In genomic region chr6:11452114-11452513, GRCh38 we compare ENCODE assay signal across 8 cellular contexts.
DNase-seq lines count a peak whose midpoint lies in the region; ATAC-seq, FAIRE-seq and TF ChIP-seq lines count a peak whose summit lies in the region.
"Not testable (repeated sequence)": the region's sequence is repeated elsewhere in the genome, so short reads cannot be mapped to it uniquely, and the experiment has no call there.

No MANE protein-coding gene starts in this region.

- CTCF ChIA-PET in WTC11 (lab: Charles Lee); K562 (lab: Yijun Ruan, JAX; ENCODE audit: low intra/inter-chr PET ratio): not testable (repeated sequence)

- POLR2A ChIA-PET in WTC11 (lab: Charles Lee); K562 (lab: Yijun Ruan, JAX): not testable (repeated sequence)

- H3K18ac ChIP-seq in H9 (ENCODE audit: insufficient read length, low read depth, low read length): not testable (repeated sequence)

- H3K79me2 ChIP-seq in H9 (ENCODE audit: insufficient read depth, low read length); K562 (ENCODE audit: control insufficient read depth, insufficient read depth, low read length); neural progenitor cell (ENCODE audit: low read depth): not testable (repeated sequence)

- H4K91ac ChIP-seq in H9 (ENCODE audit: insufficient read length, low read depth, low read length): not testable (repeated sequence)

- H3K56ac ChIP-seq in H9 (ENCODE audit: insufficient read length, low read depth, low read length): not testable (repeated sequence)

- H3K9me3 Mint-ChIP-seq in H9: not testable (repeated sequence)
- peaks cover 10% of the 10 kb centered on the region for H3K9me3 Mint-ChIP-seq in WTC11
- H3K9me3 Mint-ChIP-seq in neural progenitor cell: peaks cover 20% of the 10 kb centered on the region

- H3K23ac ChIP-seq in H9 (ENCODE audit: insufficient read length, low read depth, low read length): not testable (repeated sequence)

- not testable (repeated sequence) for H2BK20ac ChIP-seq in H9 (ENCODE audit: low read depth, low read length, poor library complexity, severe bottlenecking)

- H3T11ph ChIP-seq in H9 (ENCODE audit: low read length): not testable (repeated sequence)

- in situ Hi-C loops in K562 (cut with MboI): not testable (repeated sequence)

- not testable (repeated sequence) for H3K27ac ChIP-seq in H9 (ENCODE audit: insufficient read length, low read depth, low read length); K562 (ENCODE audit: extremely low read depth, low read depth, low read length); esophagus muscularis mucosa (replicated peaks in 1 of 4); neural progenitor cell

- not testable (repeated sequence) for TF ChIP-seq POLR2A in GM12892 (IDR thresholded peaks at IDR 0.05; ENCODE audit: low read depth, low read length); K562 (conservative IDR thresholded peaks at IDR 0.05); esophagus muscularis mucosa (IDR thresholded peaks at IDR 0.05; ENCODE audit: low read depth)

- H3K27me3 ChIP-seq in H9 (ENCODE audit: insufficient read depth, low read length); K562 (ENCODE audit: control insufficient read depth in 2 of 2, insufficient read depth in 2 of 2, low read length in 2 of 2); esophagus muscularis mucosa; neural progenitor cell: not testable (repeated sequence)

- DNase-seq in GM12892 (ENCODE audit: insufficient read length): not testable (repeated sequence)
- DNase-seq in H9: peak; percentile 49
- peak; percentile 11 for DNase-seq in NCI-H82 (lab: John Stamatoyannopoulos, UW)
- DNase-seq in OCI-M1 (lab: John Stamatoyannopoulos, UW): peak; percentile 16
- peak; percentile 17 for DNase-seq in WTC11 (ENCODE audit: low spot score)
- DNase-seq in K562 (ENCODE audit: extremely low read depth in 1 of 4, low spot score in 3 of 4): peak in 1 of 4 experiments; percentile 8
- peak; percentile 17 for DNase-seq in esophagus muscularis mucosa (ENCODE audit: extremely low spot score)
- peak; percentile 35 for DNase-seq in neural progenitor cell (ENCODE audit: low spot score)

- not testable (repeated sequence) for H4K8ac ChIP-seq in H9 (replicated peaks; ENCODE audit: insufficient read length, low read depth, low read length)

- not testable (repeated sequence) for H2BK12ac ChIP-seq in H9 (ENCODE audit: insufficient read length, low read depth, low read length)

- H3K9me1 ChIP-seq in K562 (ENCODE audit: control insufficient read depth, insufficient read depth, low read length): not testable (repeated sequence)

- peak; percentile 56 for ATAC-seq in WTC11
- peak; percentile 62; the same call in 2 of the 3 replicates for ATAC-seq in K562

- FAIRE-seq in GM12892 (lab: Jason Lieb, UNC): peak; percentile 74
- FAIRE-seq in K562 (lab: Jason Lieb, UNC): not testable (repeated sequence)

- not testable (repeated sequence) for H3K4me2 ChIP-seq in H9 (ENCODE audit: insufficient read depth, insufficient read length, low read length); K562 (ENCODE audit: insufficient read depth, low read length); neural progenitor cell

- TF ChIP-seq EP300 in K562 (IDR thresholded peaks at IDR 0.05; ENCODE audit: low read length); esophagus muscularis mucosa (IDR thresholded peaks at IDR 0.05): not testable (repeated sequence)

- not testable (repeated sequence) for H3K4me1 ChIP-seq in H9 (ENCODE audit: insufficient read depth, low read length); K562 (replicated peaks in 1 of 2; ENCODE audit: control insufficient read depth in 2 of 2, insufficient read depth in 2 of 2, low read length in 2 of 2); esophagus muscularis mucosa; neural progenitor cell

- not testable (repeated sequence) for TF ChIP-seq RAD21 in K562 (CRISPR knock-in tag; conservative IDR thresholded peaks at IDR 0.05 in 1 of 2, IDR thresholded peaks at IDR 0.05 in 1 of 2)

- H3K27me3 Mint-ChIP-seq in H9 (ENCODE audit: low read depth): peaks cover 15% of the 10 kb centered on the region
- H3K27me3 Mint-ChIP-seq in WTC11 (ENCODE audit: low read depth); neural progenitor cell (ENCODE audit: insufficient read depth, low read depth): not testable (repeated sequence)

- not testable (repeated sequence) for H4K20me1 ChIP-seq in H9 (ENCODE audit: control insufficient read depth, insufficient read depth, insufficient read length); K562 (replicated peaks; ENCODE audit: control insufficient read depth, insufficient read depth, low read length); neural progenitor cell (ENCODE audit: low read depth)

- not testable (repeated sequence) for H3K4me3 Mint-ChIP-seq in H9, WTC11, neural progenitor cell

- H3K23me2 ChIP-seq in H9 (ENCODE audit: insufficient read length, low read depth, low read length, poor library complexity, severe bottlenecking): not testable (repeated sequence)

- H3K36me3 Mint-ChIP-seq in H9 (ENCODE audit: insufficient read depth in 1 of 3, low read depth in 3 of 3); WTC11; neural progenitor cell: not testable (repeated sequence)

- H2AK5ac ChIP-seq in H9 (ENCODE audit: insufficient read length, low read length): not testable (repeated sequence)

- not testable (repeated sequence) for H2BK5ac ChIP-seq in H9 (ENCODE audit: insufficient read length, low read length)

- H3K4me1 Mint-ChIP-seq in H9, WTC11, neural progenitor cell: not testable (repeated sequence)

- not testable (repeated sequence) for H3F3A ChIP-seq in neural progenitor cell (ENCODE audit: low read depth)

- H3K9ac ChIP-seq in H9 (ENCODE audit: extremely low read depth, insufficient read length, low read length); K562 (ENCODE audit: insufficient read depth in 1 of 2, low read depth in 2 of 2, low read length in 2 of 2); neural progenitor cell: not testable (repeated sequence)

- not testable (repeated sequence) for H2BK120ac ChIP-seq in H9 (ENCODE audit: low read depth, low read length, poor library complexity, severe bottlenecking)

- H3K36me3 ChIP-seq in K562 (ENCODE audit: control insufficient read depth, insufficient read depth, low read length); esophagus muscularis mucosa; neural progenitor cell: not testable (repeated sequence)

- H3K9me3 ChIP-seq in H9 (ENCODE audit: control insufficient read depth, low read depth, low read length); K562 (replicated peaks; ENCODE audit: control insufficient read depth, insufficient read depth, low read depth, low read length); esophagus muscularis mucosa; neural progenitor cell (ENCODE audit: low read depth): not testable (repeated sequence)

- no CpG with 5 or more reads among the region's 8 CpGs for WGBS in H9 (ENCODE audit: extremely low coverage, insufficient read length, low lambda C conversion rate)
- 0% methylated on average over 6 of the region's 8 CpGs for WGBS in K562 (ENCODE audit: insufficient coverage, low coverage, missing lambda C conversion rate)
- 87% methylated on average over 8 of the region's 8 CpGs for WGBS in esophagus muscularis mucosa

- intact Hi-C loops in K562 (cut with micrococcal nuclease); esophagus muscularis mucosa (cut with DNase I): not testable (repeated sequence)

- not testable (repeated sequence) for H3K4me3 ChIP-seq in K562, esophagus muscularis mucosa, neural progenitor cell

- not testable (repeated sequence) for H3K14ac ChIP-seq in H9 (ENCODE audit: insufficient read depth, low read length)

- H3K4ac ChIP-seq in H9 (ENCODE audit: low read depth, low read length): not testable (repeated sequence)

- H3K27ac Mint-ChIP-seq in H9, WTC11, neural progenitor cell: not testable (repeated sequence)

- TF ChIP-seq CTCF in H9 (conservative IDR thresholded peaks at IDR 0.05); WTC11 (IDR thresholded peaks at IDR 0.05); K562 (IDR thresholded peaks at IDR 0.05 in 2 of 3, conservative IDR thresholded peaks at IDR 0.05 in 1 of 3; ENCODE audit: insufficient read depth in 2 of 3, low read depth in 1 of 3, low read length in 3 of 3); esophagus muscularis mucosa (IDR thresholded peaks at IDR 0.05); neural progenitor cell (IDR thresholded peaks at IDR 0.05): not testable (repeated sequence)

- BruUV-seq in K562 (replicated peaks; lab: Mats Ljungman, UMichigan): not testable (repeated sequence)

- not testable (repeated sequence) for H4K5ac ChIP-seq in H9 (ENCODE audit: insufficient read length, low read depth, low read length)

- H2AFZ ChIP-seq in H9 (ENCODE audit: low read length); K562 (ENCODE audit: low read depth, low read length): not testable (repeated sequence)
- peak overlapping the region; percentile 50 for H2AFZ ChIP-seq in neural progenitor cell (replicated peaks)

- H2BK15ac ChIP-seq in H9 (ENCODE audit: low read depth, low read length): not testable (repeated sequence)

- H3K79me1 ChIP-seq in H9 (ENCODE audit: insufficient read depth, low read depth, low read length, poor library complexity, severe bottlenecking): not testable (repeated sequence)
